ENCODE assay signal across 2 cellular contexts in genomic region chr19:33521480-33522370, GRCh38.
TF ChIP-seq lines count a peak whose summit lies in the region.

PEPD (minus strand) TSS chr19:33521791; CDS start chr19:33521760, 31 bp downstream.

TF ChIP-seq in A549, 52 proteins besides CTCF, POLR2A, EP300 and RAD21 (continued from another document):
- peak; percentile 88; the same call in 2 of the 3 replicates for TF ChIP-seq BCL3 (IDR thresholded peaks at IDR 0.05)
- TF ChIP-seq MAFK (IDR thresholded peaks at IDR 0.05; ENCODE audit: partially characterized antibody), result peak; percentile 26
- TF ChIP-seq PBX3 (IDR thresholded peaks at IDR 0.05), result peak; percentile 75; the same call in 1 of the 2 replicates
- TF ChIP-seq CBX2 (IDR thresholded peaks at IDR 0.05; ENCODE audit: borderline replicate concordance, low read depth), result no peak
- TF ChIP-seq EHMT2 (IDR thresholded peaks at IDR 0.05; ENCODE audit: low read depth), result no peak
- TF ChIP-seq JUN (IDR thresholded peaks at IDR 0.05), result peak; percentile 50 to 96; a peak in 4 of 5 replicates
- 0 out of 2 replicates have a peak, but pooled peaks have one; percentile 7 for TF ChIP-seq ELK1 (IDR thresholded peaks at IDR 0.05; ENCODE audit: low read depth, low read length)

TF ChIP-seq in WTC11, 78 proteins besides CTCF, POLR2A, EP300 and RAD21 (continued from another document):
- TF ChIP-seq USF1 (CRISPR knock-in tag; IDR thresholded peaks at IDR 0.05), result peak; percentile 99
- peak; percentile 68; the same call in 1 of the 2 replicates for TF ChIP-seq CREM (CRISPR knock-in tag; IDR thresholded peaks at IDR 0.05)
- peak; percentile 65; the same call in 1 of the 2 replicates for TF ChIP-seq ZBTB21 (CRISPR knock-in tag; IDR thresholded peaks at IDR 0.05; ENCODE audit: borderline replicate concordance)
- TF ChIP-seq TP53 (CRISPR knock-in tag; IDR thresholded peaks at IDR 0.05), result 0 out of 2 replicates have a peak, but pooled peaks have one; percentile 50
- 0 out of 2 replicates have a peak, but pooled peaks have one; percentile 84 for TF ChIP-seq KAT7 (CRISPR knock-in tag; IDR thresholded peaks at IDR 0.05; ENCODE audit: borderline replicate concordance)
- TF ChIP-seq, protein P1, sequence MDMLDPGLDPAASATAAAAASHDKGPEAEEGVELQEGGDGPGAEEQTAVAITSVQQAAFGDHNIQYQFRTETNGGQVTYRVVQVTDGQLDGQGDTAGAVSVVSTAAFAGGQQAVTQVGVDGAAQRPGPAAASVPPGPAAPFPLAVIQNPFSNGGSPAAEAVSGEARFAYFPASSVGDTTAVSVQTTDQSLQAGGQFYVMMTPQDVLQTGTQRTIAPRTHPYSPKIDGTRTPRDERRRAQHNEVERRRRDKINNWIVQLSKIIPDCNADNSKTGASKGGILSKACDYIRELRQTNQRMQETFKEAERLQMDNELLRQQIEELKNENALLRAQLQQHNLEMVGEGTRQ (CRISPR knock-in tag; IDR thresholded peaks at IDR 0.05), result peak; percentile 99
- no peak; the same call in 1 of the 2 replicates for TF ChIP-seq ZNF232 (CRISPR knock-in tag; IDR thresholded peaks at IDR 0.05)
- peak; percentile 80 for TF ChIP-seq FOXK1 (CRISPR knock-in tag; IDR thresholded peaks at IDR 0.05)
- peak; percentile 19; the same call in 1 of the 2 replicates for TF ChIP-seq RELA (CRISPR knock-in tag; IDR thresholded peaks at IDR 0.05; ENCODE audit: borderline replicate concordance)
- no peak for TF ChIP-seq MYBL2 (CRISPR knock-in tag; IDR thresholded peaks at IDR 0.05)
- TF ChIP-seq, protein P2, sequence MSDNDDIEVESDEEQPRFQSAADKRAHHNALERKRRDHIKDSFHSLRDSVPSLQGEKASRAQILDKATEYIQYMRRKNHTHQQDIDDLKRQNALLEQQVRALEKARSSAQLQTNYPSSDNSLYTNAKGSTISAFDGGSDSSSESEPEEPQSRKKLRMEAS (CRISPR knock-in tag; IDR thresholded peaks at IDR 0.05), result peak; percentile 57; the same call in 1 of the 2 replicates
- TF ChIP-seq, protein P3, sequence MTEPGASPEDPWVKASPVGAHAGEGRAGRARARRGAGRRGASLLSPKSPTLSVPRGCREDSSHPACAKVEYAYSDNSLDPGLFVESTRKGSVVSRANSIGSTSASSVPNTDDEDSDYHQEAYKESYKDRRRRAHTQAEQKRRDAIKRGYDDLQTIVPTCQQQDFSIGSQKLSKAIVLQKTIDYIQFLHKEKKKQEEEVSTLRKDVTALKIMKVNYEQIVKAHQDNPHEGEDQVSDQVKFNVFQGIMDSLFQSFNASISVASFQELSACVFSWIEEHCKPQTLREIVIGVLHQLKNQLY (CRISPR knock-in tag; IDR thresholded peaks at IDR 0.05), result peak; percentile 52; the same call in 1 of the 2 replicates
- TF ChIP-seq NR2C2 (CRISPR knock-in tag; IDR thresholded peaks at IDR 0.05), result no peak
- peak; percentile 54; the same call in 1 of the 2 replicates for TF ChIP-seq FOXP4 (CRISPR knock-in tag; IDR thresholded peaks at IDR 0.05)
